ENCODE assay signal across 1 cellular context in the genomic region with DNA sequence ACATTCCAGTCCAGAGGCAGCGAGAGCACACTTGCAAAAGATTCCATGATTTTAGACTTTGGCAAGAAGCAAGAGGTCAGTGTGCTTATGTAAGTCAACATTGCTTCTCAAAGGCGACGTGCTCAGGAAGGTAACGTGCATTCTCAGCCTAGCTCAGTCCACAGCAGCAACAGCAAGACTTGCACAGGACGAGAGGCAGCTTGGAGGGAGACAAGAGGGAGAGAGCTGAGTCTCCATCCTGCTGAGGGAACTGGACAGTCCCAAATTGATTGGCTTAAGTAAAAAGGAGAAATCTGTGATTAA.
A peak's percentile ranks its signal among the peaks of the same experiment; 100 is the strongest.
TF ChIP-seq lines count a peak whose summit lies in the region.

No MANE protein-coding gene starts in this region.

TF ChIP-seq in liver, 16 proteins besides CTCF, POLR2A, EP300 and RAD21 (continued from another document):
- TF ChIP-seq, protein P1, sequence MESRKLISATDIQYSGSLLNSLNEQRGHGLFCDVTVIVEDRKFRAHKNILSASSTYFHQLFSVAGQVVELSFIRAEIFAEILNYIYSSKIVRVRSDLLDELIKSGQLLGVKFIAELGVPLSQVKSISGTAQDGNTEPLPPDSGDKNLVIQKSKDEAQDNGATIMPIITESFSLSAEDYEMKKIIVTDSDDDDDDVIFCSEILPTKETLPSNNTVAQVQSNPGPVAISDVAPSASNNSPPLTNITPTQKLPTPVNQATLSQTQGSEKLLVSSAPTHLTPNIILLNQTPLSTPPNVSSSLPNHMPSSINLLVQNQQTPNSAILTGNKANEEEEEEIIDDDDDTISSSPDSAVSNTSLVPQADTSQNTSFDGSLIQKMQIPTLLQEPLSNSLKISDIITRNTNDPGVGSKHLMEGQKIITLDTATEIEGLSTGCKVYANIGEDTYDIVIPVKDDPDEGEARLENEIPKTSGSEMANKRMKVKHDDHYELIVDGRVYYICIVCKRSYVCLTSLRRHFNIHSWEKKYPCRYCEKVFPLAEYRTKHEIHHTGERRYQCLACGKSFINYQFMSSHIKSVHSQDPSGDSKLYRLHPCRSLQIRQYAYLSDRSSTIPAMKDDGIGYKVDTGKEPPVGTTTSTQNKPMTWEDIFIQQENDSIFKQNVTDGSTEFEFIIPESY (IDR thresholded peaks at IDR 0.05), result no peak
- TF ChIP-seq RXRA (IDR thresholded peaks at IDR 0.05) (peak; percentile 77 to 82), GABPA (IDR thresholded peaks at IDR 0.05 in 1 of 2, conservative IDR thresholded peaks at IDR 0.05 in 1 of 2) (no peak), JUND (IDR thresholded peaks at IDR 0.05) (peak; percentile 27 to 41), FOXA1 (IDR thresholded peaks at IDR 0.05) (peak; percentile 75), HNF4A (conservative IDR thresholded peaks at IDR 0.05) (peak; percentile 95), NR2F2 (IDR thresholded peaks at IDR 0.05) (no peak)
- TF ChIP-seq, protein P2, sequence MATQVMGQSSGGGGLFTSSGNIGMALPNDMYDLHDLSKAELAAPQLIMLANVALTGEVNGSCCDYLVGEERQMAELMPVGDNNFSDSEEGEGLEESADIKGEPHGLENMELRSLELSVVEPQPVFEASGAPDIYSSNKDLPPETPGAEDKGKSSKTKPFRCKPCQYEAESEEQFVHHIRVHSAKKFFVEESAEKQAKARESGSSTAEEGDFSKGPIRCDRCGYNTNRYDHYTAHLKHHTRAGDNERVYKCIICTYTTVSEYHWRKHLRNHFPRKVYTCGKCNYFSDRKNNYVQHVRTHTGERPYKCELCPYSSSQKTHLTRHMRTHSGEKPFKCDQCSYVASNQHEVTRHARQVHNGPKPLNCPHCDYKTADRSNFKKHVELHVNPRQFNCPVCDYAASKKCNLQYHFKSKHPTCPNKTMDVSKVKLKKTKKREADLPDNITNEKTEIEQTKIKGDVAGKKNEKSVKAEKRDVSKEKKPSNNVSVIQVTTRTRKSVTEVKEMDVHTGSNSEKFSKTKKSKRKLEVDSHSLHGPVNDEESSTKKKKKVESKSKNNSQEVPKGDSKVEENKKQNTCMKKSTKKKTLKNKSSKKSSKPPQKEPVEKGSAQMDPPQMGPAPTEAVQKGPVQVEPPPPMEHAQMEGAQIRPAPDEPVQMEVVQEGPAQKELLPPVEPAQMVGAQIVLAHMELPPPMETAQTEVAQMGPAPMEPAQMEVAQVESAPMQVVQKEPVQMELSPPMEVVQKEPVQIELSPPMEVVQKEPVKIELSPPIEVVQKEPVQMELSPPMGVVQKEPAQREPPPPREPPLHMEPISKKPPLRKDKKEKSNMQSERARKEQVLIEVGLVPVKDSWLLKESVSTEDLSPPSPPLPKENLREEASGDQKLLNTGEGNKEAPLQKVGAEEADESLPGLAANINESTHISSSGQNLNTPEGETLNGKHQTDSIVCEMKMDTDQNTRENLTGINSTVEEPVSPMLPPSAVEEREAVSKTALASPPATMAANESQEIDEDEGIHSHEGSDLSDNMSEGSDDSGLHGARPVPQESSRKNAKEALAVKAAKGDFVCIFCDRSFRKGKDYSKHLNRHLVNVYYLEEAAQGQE (IDR thresholded peaks at IDR 0.05), result peak; percentile 32
TF ChIP-seq in liver: peak in this region for 10.
